In genomic region chr20:33443512-33444239, GRCh38 we compare ENCODE assay signal across 1 cellular context.
TF ChIP-seq lines count a peak whose summit lies in the region.

Gene SNTA1 (minus strand): TSS chr20:33443763. CDS start chr20:33443620, 143 bp downstream.

TF ChIP-seq in K562, 482 proteins besides CTCF, POLR2A, EP300 and RAD21 (continued from another document and continues in another):
- 0 out of 4 replicates have a peak, but pooled peaks have one; percentile 16 to 53 for TF ChIP-seq SIN3A (IDR thresholded peaks at IDR 0.05; ENCODE audit: borderline replicate concordance in 2 of 2, control insufficient read depth in 1 of 2, low read depth in 2 of 2, low read length in 2 of 2)
- TF ChIP-seq JUNB (CRISPR knock-in tag; conservative IDR thresholded peaks at IDR 0.05), result no peak
- no peak for TF ChIP-seq ZNF586 (CRISPR knock-in tag; conservative IDR thresholded peaks at IDR 0.05)
- TF ChIP-seq GABPB2 (CRISPR knock-in tag; conservative IDR thresholded peaks at IDR 0.05), result no peak
- no peak for TF ChIP-seq ILF3 (IDR thresholded peaks at IDR 0.05; ENCODE audit: borderline replicate concordance)
- TF ChIP-seq CTBP1 (IDR thresholded peaks at IDR 0.05; ENCODE audit: borderline replicate concordance), result no peak
- no peak for TF ChIP-seq THRA (IDR thresholded peaks at IDR 0.05)
- TF ChIP-seq, protein P1, sequence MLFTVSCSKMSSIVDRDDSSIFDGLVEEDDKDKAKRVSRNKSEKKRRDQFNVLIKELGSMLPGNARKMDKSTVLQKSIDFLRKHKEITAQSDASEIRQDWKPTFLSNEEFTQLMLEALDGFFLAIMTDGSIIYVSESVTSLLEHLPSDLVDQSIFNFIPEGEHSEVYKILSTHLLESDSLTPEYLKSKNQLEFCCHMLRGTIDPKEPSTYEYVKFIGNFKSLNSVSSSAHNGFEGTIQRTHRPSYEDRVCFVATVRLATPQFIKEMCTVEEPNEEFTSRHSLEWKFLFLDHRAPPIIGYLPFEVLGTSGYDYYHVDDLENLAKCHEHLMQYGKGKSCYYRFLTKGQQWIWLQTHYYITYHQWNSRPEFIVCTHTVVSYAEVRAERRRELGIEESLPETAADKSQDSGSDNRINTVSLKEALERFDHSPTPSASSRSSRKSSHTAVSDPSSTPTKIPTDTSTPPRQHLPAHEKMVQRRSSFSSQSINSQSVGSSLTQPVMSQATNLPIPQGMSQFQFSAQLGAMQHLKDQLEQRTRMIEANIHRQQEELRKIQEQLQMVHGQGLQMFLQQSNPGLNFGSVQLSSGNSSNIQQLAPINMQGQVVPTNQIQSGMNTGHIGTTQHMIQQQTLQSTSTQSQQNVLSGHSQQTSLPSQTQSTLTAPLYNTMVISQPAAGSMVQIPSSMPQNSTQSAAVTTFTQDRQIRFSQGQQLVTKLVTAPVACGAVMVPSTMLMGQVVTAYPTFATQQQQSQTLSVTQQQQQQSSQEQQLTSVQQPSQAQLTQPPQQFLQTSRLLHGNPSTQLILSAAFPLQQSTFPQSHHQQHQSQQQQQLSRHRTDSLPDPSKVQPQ (CRISPR knock-in tag; IDR thresholded peaks at IDR 0.05; ENCODE audit: borderline replicate concordance), result no peak
- no peak for TF ChIP-seq NFATC3 (IDR thresholded peaks at IDR 0.05)
- TF ChIP-seq CBX2 (IDR thresholded peaks at IDR 0.05; ENCODE audit: insufficient read depth, low read length, poor library complexity, severe bottlenecking), result no peak
- no peak for TF ChIP-seq ZFP91 (CRISPR knock-in tag; IDR thresholded peaks at IDR 0.05)
- TF ChIP-seq HSF4 (CRISPR knock-in tag; IDR thresholded peaks at IDR 0.05; ENCODE audit: borderline replicate concordance), result no peak
- TF ChIP-seq KLF1 (tag; IDR thresholded peaks at IDR 0.05), result no peak
- no peak for TF ChIP-seq POLR2B (IDR thresholded peaks at IDR 0.05; ENCODE audit: low read depth, partially characterized antibody)
- TF ChIP-seq PTTG1 (tag; IDR thresholded peaks at IDR 0.05; ENCODE audit: low read depth), result no peak
- no peak for TF ChIP-seq ZNF79 (CRISPR knock-in tag; IDR thresholded peaks at IDR 0.05; ENCODE audit: low read depth)
- no peak for TF ChIP-seq ZNF239 (CRISPR knock-in tag; IDR thresholded peaks at IDR 0.05)
- TF ChIP-seq ZNF224 (CRISPR knock-in tag; IDR thresholded peaks at IDR 0.05), result no peak
- no peak for TF ChIP-seq ZNF699 (CRISPR knock-in tag; IDR thresholded peaks at IDR 0.05; ENCODE audit: insufficient replicate concordance)
- peak; percentile 17 for TF ChIP-seq TBP (optimal IDR thresholded peaks at IDR 0.05; ENCODE audit: low read depth, low read length)
- TF ChIP-seq CBX8 (IDR thresholded peaks at IDR 0.05; ENCODE audit: borderline replicate concordance, extremely low read depth, low read depth, low read length, poor library complexity, severe bottlenecking), result no peak
- TF ChIP-seq, protein P2, sequence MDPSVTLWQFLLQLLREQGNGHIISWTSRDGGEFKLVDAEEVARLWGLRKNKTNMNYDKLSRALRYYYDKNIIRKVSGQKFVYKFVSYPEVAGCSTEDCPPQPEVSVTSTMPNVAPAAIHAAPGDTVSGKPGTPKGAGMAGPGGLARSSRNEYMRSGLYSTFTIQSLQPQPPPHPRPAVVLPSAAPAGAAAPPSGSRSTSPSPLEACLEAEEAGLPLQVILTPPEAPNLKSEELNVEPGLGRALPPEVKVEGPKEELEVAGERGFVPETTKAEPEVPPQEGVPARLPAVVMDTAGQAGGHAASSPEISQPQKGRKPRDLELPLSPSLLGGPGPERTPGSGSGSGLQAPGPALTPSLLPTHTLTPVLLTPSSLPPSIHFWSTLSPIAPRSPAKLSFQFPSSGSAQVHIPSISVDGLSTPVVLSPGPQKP (CRISPR knock-in tag; IDR thresholded peaks at IDR 0.05), result no peak
- TF ChIP-seq RBFOX2 (IDR thresholded peaks at IDR 0.05; ENCODE audit: low read depth, low read length), result peak; percentile 59
- TF ChIP-seq CBFA2T2 (conservative IDR thresholded peaks at IDR 0.05), result no peak
- TF ChIP-seq PREB (CRISPR knock-in tag; IDR thresholded peaks at IDR 0.05), result no peak
- TF ChIP-seq PTBP1 (IDR thresholded peaks at IDR 0.05; ENCODE audit: low read depth, low read length), result no peak
- TF ChIP-seq LCOR (CRISPR knock-in tag; IDR thresholded peaks at IDR 0.05), result 0 out of 2 replicates have a peak, but pooled peaks have one; percentile 17
- TF ChIP-seq TFAM (CRISPR knock-in tag; conservative IDR thresholded peaks at IDR 0.05), result no peak
- TF ChIP-seq SNIP1 (IDR thresholded peaks at IDR 0.05; ENCODE audit: low read depth), result no peak
- TF ChIP-seq, protein P3, sequence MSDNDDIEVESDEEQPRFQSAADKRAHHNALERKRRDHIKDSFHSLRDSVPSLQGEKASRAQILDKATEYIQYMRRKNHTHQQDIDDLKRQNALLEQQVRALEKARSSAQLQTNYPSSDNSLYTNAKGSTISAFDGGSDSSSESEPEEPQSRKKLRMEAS (CRISPR knock-in tag; IDR thresholded peaks at IDR 0.05), result no peak
- no peak for TF ChIP-seq ZKSCAN1 (IDR thresholded peaks at IDR 0.05; ENCODE audit: low read depth, low read length)
- TF ChIP-seq ZNF24 (IDR thresholded peaks at IDR 0.05), result no peak
- TF ChIP-seq CHD7 (IDR thresholded peaks at IDR 0.05; ENCODE audit: low read depth, low read length), result no peak
- TF ChIP-seq, protein P4, sequence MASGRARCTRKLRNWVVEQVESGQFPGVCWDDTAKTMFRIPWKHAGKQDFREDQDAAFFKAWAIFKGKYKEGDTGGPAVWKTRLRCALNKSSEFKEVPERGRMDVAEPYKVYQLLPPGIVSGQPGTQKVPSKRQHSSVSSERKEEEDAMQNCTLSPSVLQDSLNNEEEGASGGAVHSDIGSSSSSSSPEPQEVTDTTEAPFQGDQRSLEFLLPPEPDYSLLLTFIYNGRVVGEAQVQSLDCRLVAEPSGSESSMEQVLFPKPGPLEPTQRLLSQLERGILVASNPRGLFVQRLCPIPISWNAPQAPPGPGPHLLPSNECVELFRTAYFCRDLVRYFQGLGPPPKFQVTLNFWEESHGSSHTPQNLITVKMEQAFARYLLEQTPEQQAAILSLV (tag; IDR thresholded peaks at IDR 0.05), result no peak
- no peak for TF ChIP-seq ZZZ3 (IDR thresholded peaks at IDR 0.05)
- no peak for TF ChIP-seq RBM14 (IDR thresholded peaks at IDR 0.05; ENCODE audit: borderline replicate concordance, insufficient read depth, low read depth, low read length)
- TF ChIP-seq RHOXF2B (CRISPR knock-in tag; conservative IDR thresholded peaks at IDR 0.05), result no peak
- TF ChIP-seq ZNF124 (CRISPR knock-in tag; IDR thresholded peaks at IDR 0.05), result no peak
- TF ChIP-seq CCAR2 (IDR thresholded peaks at IDR 0.05; ENCODE audit: low read depth, low read length), result no peak
